Comparison of ENCODE assay signal across 25 cellular contexts in the genomic region with DNA sequence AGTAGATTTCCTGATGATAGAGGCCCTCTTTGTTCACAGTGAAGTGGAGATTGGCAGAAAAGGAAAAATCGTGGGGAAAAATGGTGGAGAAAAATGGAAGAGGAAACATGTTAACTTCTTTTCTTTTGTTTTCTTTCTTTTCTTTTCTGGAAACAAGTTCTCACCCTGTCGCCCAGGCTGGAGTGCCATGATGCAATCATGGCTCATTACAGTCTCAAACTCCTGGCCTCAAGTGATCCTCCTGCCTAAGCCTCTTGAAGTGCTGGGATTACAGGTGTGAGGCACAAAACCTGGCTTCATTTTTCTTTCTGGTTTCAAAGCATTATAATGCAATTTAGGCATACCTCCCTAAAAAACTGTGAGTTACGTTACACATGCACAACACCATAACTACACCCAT.
"Had no signal": no experiment of that assay in that cellular context is flagged by ENCODE, and none has a peak within 500 bp of the region (broad histone marks: within the 10 kb centered on the region; RNA-seq: fewer than 3 reads in every experiment).

No MANE protein-coding gene starts in this region.

- H3K9me3 ChIP-seq: neutrophil, psoas muscle, right lobe of liver, stomach, testis, thyroid gland, transverse colon, upper lobe of left lung, vagina had no signal

- H3K4me3 ChIP-seq: left ventricle myocardium inferior, lung, neural progenitor cell, psoas muscle, right lobe of liver, smooth muscle cell, stomach, testis, thyroid gland, transverse colon, upper lobe of left lung, vagina had no signal

- ATAC-seq: left colon; natural killer cell; psoas muscle; right lobe of liver; stimulated activated naive B cell treated with anti-CD40 and anti-IgM and Interleukin-4, amounts not matched to agents 10 μg/mL and 1 μg/mL and 100 μg/mL, for 72 hours; stimulated activated naive CD8-positive, alpha-beta T cell treated with anti-CD3 and anti-CD28 coated beads, Interleukin-15, Interleukin-2, amounts not matched to agents 100 U/mL and 50 U/mL, for 24 hours had no signal

- DNase-seq: left colon; left ventricle myocardium inferior; mesendoderm; naive B cell; natural killer cell; nephron progenitor cell; occipital lobe; psoas muscle; right lobe of liver; stimulated activated CD4-positive, alpha-beta T cell treated with anti-CD3 and anti-CD28 coated beads, Interleukin-15, amount 100 ng/mL, for 24 hours; stimulated activated CD4-positive, alpha-beta T cell treated with anti-CD3 and anti-CD28 coated beads, Interleukin-2, amount 100 ng/mL, for 24 hours; stimulated activated CD4-positive, alpha-beta T cell treated with anti-CD3 and anti-CD28 coated beads, Interleukin-4, amount 100 ng/mL, for 1 hour; stimulated activated naive B cell treated with anti-CD40 and anti-IgM and Interleukin-4, amounts not matched to agents 10 μg/mL and 1 μg/mL and 100 μg/mL, for 72 hours; stimulated activated naive CD8-positive, alpha-beta T cell treated with anti-CD3 and anti-CD28 coated beads, Interleukin-15, Interleukin-2, amounts not matched to agents 100 U/mL and 50 U/mL, for 24 hours; stomach; testis; thyroid gland; transverse colon had no signal

- H3K4me1 ChIP-seq: left ventricle myocardium inferior, parathyroid adenoma, psoas muscle, right lobe of liver, testis, thyroid gland, upper lobe of left lung, vagina had no signal

- H3K27me3 ChIP-seq: neural progenitor cell, neutrophil, right lobe of liver, stomach, testis, thyroid gland, transverse colon, upper lobe of left lung, vagina had no signal

- H3K27ac ChIP-seq: left ventricle myocardium inferior, neural progenitor cell, neutrophil, parathyroid adenoma, psoas muscle, right lobe of liver, stomach, testis, thyroid gland, transverse colon, upper lobe of left lung, vagina had no signal

- H3K36me3 ChIP-seq: left ventricle myocardium inferior, neural progenitor cell, neutrophil, right lobe of liver, stomach, thyroid gland, transverse colon, upper lobe of left lung, vagina had no signal
